In genomic region chr9:74172874-74173273, GRCh38 we compare ENCODE assay signal across 15 cellular contexts.
A peak's percentile ranks its signal among the peaks of the same experiment; 100 is the strongest.
DNase-seq lines count a peak whose midpoint lies in the region; ATAC-seq, FAIRE-seq and TF ChIP-seq lines count a peak whose summit lies in the region.
"Had no signal": no experiment of that assay in that cellular context is flagged by ENCODE, and none has a peak within 500 bp of the region (broad histone marks: within the 10 kb centered on the region; RNA-seq: fewer than 3 reads in every experiment).

No MANE protein-coding gene starts in this region.

- FAIRE-seq in HTR-8/SVneo (lab: Jason Lieb, UNC): no peak

- CTCF ChIA-PET in GM10248 (lab: Yijun Ruan, JAX): no interaction called here

- peak; percentile 22 for DNase-seq in GM10248 (ENCODE audit: extremely low spot score)
- no peak for DNase-seq in HuH-7 (ENCODE audit: low spot score)
- DNase-seq in HTR-8/SVneo (ENCODE audit: insufficient read length, low spot score): no peak
- no peak for DNase-seq in SK-N-DZ (ENCODE audit: low spot score)
- DNase-seq in amygdala (lab: John Stamatoyannopoulos, UW): no peak
- DNase-seq: activated CD4-positive, alpha-beta T cell treated with anti-CD3 and anti-CD28 coated beads, Interleukin-2, amount 10 ng/mL, durations not matched to agents 24 days and 14 days; activated naive CD8-positive, alpha-beta T cell treated with anti-CD3 and anti-CD28 coated beads for 36 hours; EL; hypothalamus; NCI-H2029; SIG-M5; stimulated activated naive CD4-positive, alpha-beta T cell treated with Interleukin-2 at 50 U/mL for 16 hours had no signal

- ATAC-seq in GM19372 (IDR thresholded peaks at IDR 0.05; ENCODE audit: low read depth, unreplicated experiment) (peak; percentile 95), HG02840 (IDR thresholded peaks at IDR 0.05; ENCODE audit: low FRiP score, unreplicated experiment) (peak; percentile 79), HG03521 (IDR thresholded peaks at IDR 0.05; ENCODE audit: unreplicated experiment) (peak; percentile 99)

- POLR2A ChIA-PET in GM10248 (lab: Yijun Ruan, JAX): no interaction called here

- TF ChIP-seq CTCF in GM10248 (IDR thresholded peaks at IDR 0.05; ENCODE audit: control extremely low read depth, extremely low read depth, low read depth, missing control alignments): no peak
